ENCODE assay signal across 22 cellular contexts in the genomic region with DNA sequence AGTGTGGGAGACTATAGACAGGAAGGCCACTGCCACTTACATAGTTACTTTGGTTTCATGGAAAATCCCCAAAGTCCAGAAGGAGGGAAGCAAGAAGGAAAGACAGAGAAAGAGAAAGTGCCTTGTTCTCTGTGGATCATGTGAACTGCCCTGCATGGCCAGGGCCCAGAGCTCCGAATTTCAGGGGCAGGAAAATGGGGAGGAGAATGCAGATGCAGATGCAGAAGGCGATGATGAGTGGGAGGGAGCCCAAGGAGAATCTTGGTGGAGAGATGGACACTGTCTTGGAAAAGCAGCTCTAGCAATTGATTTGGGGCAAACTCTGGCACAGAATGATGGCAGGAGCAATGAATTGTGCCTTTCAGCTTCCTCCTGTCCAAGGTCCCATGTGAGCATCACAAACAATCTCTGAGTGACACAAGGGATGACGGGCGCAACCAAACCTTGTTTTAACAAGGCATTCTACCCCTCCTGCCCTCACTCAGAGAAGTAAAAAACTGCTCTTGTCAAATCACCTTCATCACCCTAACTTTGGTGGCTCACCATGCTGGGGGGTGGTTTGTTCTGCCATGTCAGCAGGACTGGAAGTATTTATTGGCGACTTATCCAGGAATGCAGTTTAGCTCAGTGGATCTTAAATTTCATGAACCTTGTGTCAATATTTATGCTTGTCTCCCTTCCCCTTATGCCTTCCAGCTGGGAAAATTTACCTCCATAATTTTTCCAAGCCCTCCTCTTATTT. TPM values are rescaled to one million over a fixed set of nuclear protein-coding genes. Genes with fewer than 3 reads are reported as not detected.
DNase-seq lines count a peak whose midpoint lies in the region; ATAC-seq, FAIRE-seq and TF ChIP-seq lines count a peak whose summit lies in the region.
"Had no signal": no experiment of that assay in that cellular context is flagged by ENCODE, and none has a peak within 500 bp of the region (broad histone marks: within the 10 kb centered on the region; RNA-seq: fewer than 3 reads in every experiment).

No MANE protein-coding gene starts in this region.

- H3K27me3 ChIP-seq in dorsolateral prefrontal cortex (peaks cover 0 to 81% (median 18%) of the 10 kb centered on the region in 45 donors), sigmoid colon (peaks cover 0 to 4% (median 0%) of the 10 kb centered on the region in 3 donors)
- H3K27me3 ChIP-seq: ovary, SJSA1 had no signal

- H3K27ac Mint-ChIP-seq in natural killer cell treated with Interleukin-12 subunit alpha and Interleukin-12 subunit beta and Interleukin-15 and Interleukin-18, amount 100 ng/mL, for 72 hours = no peak overlapping the region
- H3K27ac Mint-ChIP-seq: stimulated activated naive CD8-positive, alpha-beta T cell treated with anti-CD3 and anti-CD28 coated beads, Interleukin-15, Interleukin-2, amounts not matched to agents 100 ng/mL and 50 ng/mL, for 24 hours had no signal

- TF ChIP-seq POLR2A in A549 (IDR thresholded peaks at IDR 0.05; ENCODE audit: low read length) (no peak), sigmoid colon (IDR thresholded peaks at IDR 0.05) (no peak)

- WGBS in A549 (ENCODE audit: missing lambda C conversion rate) = 72% methylated on average over 5 of the region's 5 CpGs
- WGBS in sigmoid colon, 2 donors = 87 to 88% methylated on average over 5 of the region's 5 CpGs

- H3K36me3 ChIP-seq in sigmoid colon = no peaks in the 10 kb centered on the region
- H3K36me3 ChIP-seq: ovary, SJSA1 had no signal

- peaks cover 0 to 8% of the 10 kb centered on the region in 2 donors for H3K27me3 Mint-ChIP-seq in natural killer cell treated with Interleukin-12 subunit alpha and Interleukin-12 subunit beta and Interleukin-15 and Interleukin-18, amount 100 ng/mL, for 72 hours
- H3K27me3 Mint-ChIP-seq: stimulated activated naive CD8-positive, alpha-beta T cell treated with anti-CD3 and anti-CD28 coated beads, Interleukin-15, Interleukin-2, amounts not matched to agents 100 ng/mL and 50 ng/mL, for 24 hours had no signal

- no peak for FAIRE-seq in A549 (lab: Jason Lieb, UNC)
- FAIRE-seq: GM12878 had no signal

- CTCF ChIA-PET in A549 (lab: Yijun Ruan, JAX) (interaction anchor here (1.2 to 9.8 kb wide), 3 partner anchors 7 to 47 kb away, joined by 3 to 92 read pairs (median 5); no protein-coding TSS in a partner anchor), HEK293T (lab: Yijun Ruan, JAX) (interaction anchor here (1.1 to 9.2 kb wide), 5 partner anchors 9 to 67 kb away, joined by 3 to 83 read pairs (median 4); partner anchors contain the start of gene NCBP2L)

- H3K9me3 Mint-ChIP-seq in natural killer cell treated with Interleukin-12 subunit alpha and Interleukin-12 subunit beta and Interleukin-15 and Interleukin-18, amount 100 ng/mL, for 72 hours = no peaks in the 10 kb centered on the region
- H3K9me3 Mint-ChIP-seq: stimulated activated naive CD8-positive, alpha-beta T cell treated with anti-CD3 and anti-CD28 coated beads, Interleukin-15, Interleukin-2, amounts not matched to agents 100 ng/mL and 50 ng/mL, for 24 hours had no signal

- H3K9me3 ChIP-seq in A549 (no peaks in the 10 kb centered on the region), sigmoid colon (no peaks in the 10 kb centered on the region)
- H3K9me3 ChIP-seq: ovary, SJSA1 had no signal

- ATAC-seq in A549 (no peak), GM18519 (IDR thresholded peaks at IDR 0.05; ENCODE audit: low FRiP score, unreplicated experiment) (no peak)
- ATAC-seq in natural killer cell treated with Interleukin-12 subunit alpha and Interleukin-12 subunit beta and Interleukin-15 and Interleukin-18, amount 100 ng/mL, for 72 hours = no peak

- intact Hi-C loops in dorsolateral prefrontal cortex (cut with DNase I) (loop anchor here in 1 of 2 donors (1.0 kb wide), 1 partner anchor 30 kb away; no protein-coding TSS in a partner anchor), sigmoid colon (cut with DNase I) (no loop called here)

- no peak overlapping the region for H3K4me3 Mint-ChIP-seq in natural killer cell treated with Interleukin-12 subunit alpha and Interleukin-12 subunit beta and Interleukin-15 and Interleukin-18, amount 100 ng/mL, for 72 hours
- H3K4me3 Mint-ChIP-seq: stimulated activated naive CD8-positive, alpha-beta T cell treated with anti-CD3 and anti-CD28 coated beads, Interleukin-15, Interleukin-2, amounts not matched to agents 100 ng/mL and 50 ng/mL, for 24 hours had no signal

- H3K4me1 Mint-ChIP-seq in natural killer cell treated with Interleukin-12 subunit alpha and Interleukin-12 subunit beta and Interleukin-15 and Interleukin-18, amount 100 ng/mL, for 72 hours (ENCODE audit: low read depth in 2 of 2) = peaks cover 9 to 12% of the 10 kb centered on the region in 2 donors

- TF ChIP-seq EP300 in A549 (IDR thresholded peaks at IDR 0.05) = no peak
- no peak for TF ChIP-seq EP300 in sigmoid colon (IDR thresholded peaks at IDR 0.05)

- DNase-seq in A549 (ENCODE audit: low read depth in 1 of 2, low spot score in 1 of 2) (no peak), HEK293T (ENCODE audit: extremely low spot score) (no peak), dorsolateral prefrontal cortex (no peak), sigmoid colon (no peak), glomerular visceral epithelial cell (ENCODE audit: extremely low spot score) (no peak)
- no peak for DNase-seq in natural killer cell treated with Interleukin-12 subunit alpha and Interleukin-12 subunit beta and Interleukin-15 and Interleukin-18, amount 100 ng/mL, for 72 hours (ENCODE audit: low spot score)
- DNase-seq in stimulated activated naive CD4-positive, alpha-beta T cell treated with Interleukin-2 at 50 U/mL for 16 hours (lab: John Stamatoyannopoulos, UW) = no peak
- DNase-seq: activated CD4-positive, CD25-positive, alpha-beta regulatory T cell treated with anti-CD3 and anti-CD28 coated beads, Interleukin-2, amount 50 U/mL, for 72 hours; activated effector memory CD4-positive, alpha-beta T cell treated with Interleukin-2 at 50 U/mL for 16 hours; Calu3; effector CD4-positive, alpha-beta T cell; hippocampal formation; NCI-H1436 treated with DMSO at 0.1 percent for 48 hours; NCI-H226; ovary had no signal

- H3K27ac ChIP-seq in A549 (peak overlapping the region; percentile 15 to 42; a peak in 2 of 6 replicates), dorsolateral prefrontal cortex (peak overlapping the region; percentile 32 to 91 (median 78)), sigmoid colon (peak overlapping the region in 3 of 4 donors; percentile 22 to 96 (median 56))
- H3K27ac ChIP-seq: ovary, SJSA1 had no signal

- H3K4me1 ChIP-seq in A549 = peaks cover 46% of the 10 kb centered on the region
- H3K4me1 ChIP-seq in sigmoid colon = peaks cover 0 to 42% (median 21%) of the 10 kb centered on the region in 4 donors

- H3K4me2 ChIP-seq in A549 = no peak overlapping the region

- POLR2A ChIA-PET in A549 (lab: Yijun Ruan, JAX) = no interaction called here
- POLR2A ChIA-PET in HEK293T (lab: Yijun Ruan, JAX) = interaction anchor here (0.6 to 22.2 kb wide), 18 partner anchors 10 to 151 kb away, joined by 3 to 724 read pairs (median 5); partner anchors contain the start of genes NCBP2L and TSC22D3

- no peak for TF ChIP-seq RAD21 in A549 (conservative IDR thresholded peaks at IDR 0.05 in 1 of 2, IDR thresholded peaks at IDR 0.05 in 1 of 2)

- TF ChIP-seq CTCF in A549 (IDR thresholded peaks at IDR 0.05) = no peak
- no peak for TF ChIP-seq CTCF in dorsolateral prefrontal cortex (IDR thresholded peaks at IDR 0.05 in 54 of 56, conservative IDR thresholded peaks at IDR 0.05 in 2 of 56; ENCODE audit: low read depth in 1 of 56, partially characterized antibody in 56 of 56)
- TF ChIP-seq CTCF in sigmoid colon (IDR thresholded peaks at IDR 0.05) = no peak

- no peaks in the 10 kb centered on the region for H3K36me3 Mint-ChIP-seq in natural killer cell treated with Interleukin-12 subunit alpha and Interleukin-12 subunit beta and Interleukin-15 and Interleukin-18, amount 100 ng/mL, for 72 hours

- H3K4me3 ChIP-seq in A549 (no peak overlapping the region), dorsolateral prefrontal cortex (peak overlapping the region in 26 of 59 donors; percentile 2 to 44 (median 16)), sigmoid colon (no peak overlapping the region)
- H3K4me3 ChIP-seq: GM12878, ovary, SJSA1 had no signal

TF ChIP-seq in A549, 52 proteins besides CTCF, POLR2A, EP300 and RAD21:
- TF ChIP-seq NR3C1 (IDR thresholded peaks at IDR 0.05) (no peak), MAFK (IDR thresholded peaks at IDR 0.05; ENCODE audit: partially characterized antibody) (peak; percentile 23), HOXA7 (CRISPR knock-in tag; IDR thresholded peaks at IDR 0.05) (no peak)

TF ChIP-seq in HEK293T, 16 proteins besides CTCF, POLR2A, EP300 and RAD21 (continues in another document):
- TF ChIP-seq, protein P1, sequence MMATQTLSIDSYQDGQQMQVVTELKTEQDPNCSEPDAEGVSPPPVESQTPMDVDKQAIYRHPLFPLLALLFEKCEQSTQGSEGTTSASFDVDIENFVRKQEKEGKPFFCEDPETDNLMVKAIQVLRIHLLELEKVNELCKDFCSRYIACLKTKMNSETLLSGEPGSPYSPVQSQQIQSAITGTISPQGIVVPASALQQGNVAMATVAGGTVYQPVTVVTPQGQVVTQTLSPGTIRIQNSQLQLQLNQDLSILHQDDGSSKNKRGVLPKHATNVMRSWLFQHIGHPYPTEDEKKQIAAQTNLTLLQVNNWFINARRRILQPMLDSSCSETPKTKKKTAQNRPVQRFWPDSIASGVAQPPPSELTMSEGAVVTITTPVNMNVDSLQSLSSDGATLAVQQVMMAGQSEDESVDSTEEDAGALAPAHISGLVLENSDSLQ (IDR thresholded peaks at IDR 0.05) = peak; percentile 97

RNA-seq across cellular contexts. Expression of gene TSC22D3, which starts 53.5 kb away (rescaled TPM):
- polyA plus RNA-seq in A549 (2011; rRNA removed) (51.8 and 65.4 TPM in 2 replicates), A549 (2017; fragmentation: RNase III; extraction: RNeasy Plus Mini Kit Qiagen cat#74134 plus additional on column Dnase treatment) (10.8 to 13.3 TPM (median 12.2 TPM) in 3 replicates), sigmoid colon (100 to 1,000 TPM in 1 of 3 donors, 10 to 100 TPM in 2; 40.5 to 272 (median 64.9) TPM)
- 24.0 and 25.1 TPM in 2 replicates for polyA plus RNA-seq in A549 (2012; cell fraction: cytosol; rRNA removed)
- 55.5 and 76.3 TPM in 2 replicates for polyA plus RNA-seq in A549 (2012; cell fraction: nucleus; rRNA removed)
- 31.0 and 33.9 TPM in 2 replicates for polyA minus RNA-seq in A549 (2011; rRNA and poly(A)+ RNA removed)
- total RNA-seq in dorsolateral prefrontal cortex (100 to 1,000 TPM in 104 of 120 experiments, 10 to 100 TPM in 16; 72.2 to 218 (median 129) TPM), sigmoid colon (100 to 1,000 TPM; 232 to 551 (median 473) TPM)
- 10 to 100 TPM in 1 of 2 donors, 1 to 10 TPM in 1; 8.6 to 20.3 TPM for total RNA-seq in natural killer cell treated with Interleukin-12 subunit alpha and Interleukin-12 subunit beta and Interleukin-15 and Interleukin-18, amount 100 ng/mL, for 72 hours
- total RNA-seq: G401 had no signal

RNA-seq across cellular contexts. Expression of gene NCBP2L, which starts 55.4 kb away (rescaled TPM):
- not detected in 2 replicates for polyA plus RNA-seq in A549 (2011; rRNA removed)
- polyA plus RNA-seq in A549 (2012; cell fraction: cytosol; rRNA removed) = not detected in 2 replicates
- polyA plus RNA-seq in A549 (2012; cell fraction: nucleus; rRNA removed) = not detected in 2 replicates
- not detected in 3 replicates for polyA plus RNA-seq in A549 (2017; fragmentation: RNase III; extraction: RNeasy Plus Mini Kit Qiagen cat#74134 plus additional on column Dnase treatment)
- not detected in 2 replicates for polyA minus RNA-seq in A549 (2011; rRNA and poly(A)+ RNA removed)
- 1 to 10 TPM in 1 of 120 experiments, under 1 TPM in 27, not detected in 92; 0.25 to 1.3 (median 0.47) TPM for total RNA-seq in dorsolateral prefrontal cortex
- not detected for total RNA-seq in sigmoid colon
- not detected for polyA plus RNA-seq in sigmoid colon
- not detected for total RNA-seq in natural killer cell treated with Interleukin-12 subunit alpha and Interleukin-12 subunit beta and Interleukin-15 and Interleukin-18, amount 100 ng/mL, for 72 hours
- total RNA-seq: astrocyte, Calu3, G401, GM12878, kidney epithelial cell, SJSA1 had no signal
- polyA plus RNA-seq: GM12878 had no signal
